In the genomic region with DNA sequence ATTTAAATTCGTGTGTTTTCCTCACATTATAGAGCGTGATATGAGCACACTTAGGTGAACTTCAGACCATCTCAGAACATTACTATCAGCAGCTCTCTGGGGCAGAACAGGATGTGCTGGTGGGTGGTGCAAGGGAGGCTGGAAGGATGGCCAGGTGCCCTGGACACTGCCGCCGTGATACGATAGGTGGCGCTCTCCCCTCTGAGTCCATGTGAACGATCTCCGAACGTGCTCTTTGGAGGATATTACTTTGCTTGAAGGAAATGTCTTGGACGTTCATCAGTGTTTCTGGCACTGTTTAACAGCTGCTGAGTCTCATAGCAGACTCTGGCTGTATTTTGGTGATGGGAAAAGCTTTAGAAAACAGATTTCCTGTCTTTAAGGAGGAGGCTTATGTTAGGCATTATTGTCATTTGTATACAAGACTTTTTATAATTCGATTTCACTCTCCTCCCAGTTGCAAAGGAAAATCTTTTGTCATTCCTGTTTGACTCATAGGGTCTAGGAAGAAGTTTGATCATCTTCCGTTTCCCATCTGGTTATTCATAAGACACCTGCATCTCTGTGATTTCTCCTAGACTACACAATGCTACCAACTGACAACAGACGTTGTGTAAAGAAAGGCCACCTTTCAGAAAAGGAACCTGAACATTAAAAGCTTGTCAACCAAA, we compare ENCODE assay signal across 9 cellular contexts.
DNase-seq lines count a peak whose midpoint lies in the region; ATAC-seq and TF ChIP-seq lines count a peak whose summit lies in the region.
"Had no signal": no experiment of that assay in that cellular context is flagged by ENCODE, and none has a peak within 500 bp of the region (broad histone marks: within the 10 kb centered on the region; RNA-seq: fewer than 3 reads in every experiment).

No MANE protein-coding gene starts in this region.

- DNase-seq in NCI-H2081 (lab: John Stamatoyannopoulos, UW) (peak; percentile 35 to 49), NCI-H2081 treated with DMSO at 0.1 percent for 48 hours (lab: John Stamatoyannopoulos, UW) (no peak), ascending aorta (ENCODE audit: low spot score in 2 of 2) (peak in 1 of 2 donors; percentile 79), iPS DF 6.9 (ENCODE audit: low read depth, low spot score) (peak; percentile 82), stromal cell of bone marrow (ENCODE audit: low read depth) (peak; percentile 36)
- DNase-seq in effector CD8-positive, alpha-beta T cell (lab: John Stamatoyannopoulos, UW) = no peak
- DNase-seq: CD4-positive, CD25-positive, alpha-beta regulatory T cell had no signal

- H3K4me3 ChIP-seq in HUES64 (ENCODE audit: low read length) = no peak overlapping the region
- H3K4me3 ChIP-seq in ascending aorta = no peak overlapping the region
- no peak overlapping the region for H3K4me3 ChIP-seq in iPS DF 6.9 (ENCODE audit: low read length)

- peak overlapping the region; percentile 3; the same call in 1 of the 2 replicates for H3K27ac ChIP-seq in HUES64 (ENCODE audit: low read depth, low read length)
- H3K27ac ChIP-seq in ascending aorta = no peak overlapping the region
- H3K27ac ChIP-seq in iPS DF 6.9 (ENCODE audit: low read length) = no peak overlapping the region

- H3K36me3 ChIP-seq in HUES64 (ENCODE audit: insufficient read depth, low read length) (no peaks in the 10 kb centered on the region), ascending aorta (no peaks in the 10 kb centered on the region), iPS DF 6.9 (ENCODE audit: control insufficient read depth, insufficient read depth, low read length) (no peaks in the 10 kb centered on the region)

- 14% methylated on average over 11 of the region's 13 CpGs for WGBS in HUES64
- whole genome bisulfite sequencing in iPS DF 6.9 (ENCODE audit: insufficient coverage, insufficient read length) = no CpG with 5 or more reads among the region's 13 CpGs

- H3K27me3 ChIP-seq in HUES64 (ENCODE audit: insufficient read depth, low read length) (no peaks in the 10 kb centered on the region), ascending aorta (no peaks in the 10 kb centered on the region), iPS DF 6.9 (ENCODE audit: control insufficient read depth, insufficient read depth, low read length) (no peaks in the 10 kb centered on the region)

- TF ChIP-seq CTCF in ascending aorta (IDR thresholded peaks at IDR 0.05) = peak; percentile 24 to 78 (median 71)

- peaks cover 43% of the 10 kb centered on the region for H3K4me1 ChIP-seq in HUES64 (ENCODE audit: insufficient read depth, low read length)
- H3K4me1 ChIP-seq in ascending aorta = peaks cover 0 to 5% of the 10 kb centered on the region in 2 donors
- peaks cover 2% of the 10 kb centered on the region; the same call in 1 of the 2 replicates for H3K4me1 ChIP-seq in iPS DF 6.9 (ENCODE audit: control insufficient read depth, insufficient read depth, low read length)

- H3K9me3 ChIP-seq in HUES64 (ENCODE audit: insufficient read depth, low read depth, low read length) = no peaks in the 10 kb centered on the region
- H3K9me3 ChIP-seq in ascending aorta = no peaks in the 10 kb centered on the region
- H3K9me3 ChIP-seq in iPS DF 6.9 (ENCODE audit: control insufficient read depth, insufficient read depth, low read length) = no peaks in the 10 kb centered on the region

- peak; percentile 93 for ATAC-seq in GM21619 (IDR thresholded peaks at IDR 0.05; ENCODE audit: unreplicated experiment)

- intact Hi-C loops in ascending aorta (cut with DNase I) = no loop called here

- no peak overlapping the region for H3K9ac ChIP-seq in HUES64 (ENCODE audit: low read depth, low read length)

Comparison
In these comparisons a context has a peak if more than half of its experiments do, and no peak if none do; other contexts are left out.
1. DNase-seq: peak in NCI-H2081 (2 of 2), iPS DF 6.9 (single experiment) and stromal cell of bone marrow (single experiment); none in NCI-H2081 treated with DMSO at 0.1 percent for 48 hours (single experiment) and effector CD8-positive, alpha-beta T cell (single experiment).